ENCODE assay signal across 13 cellular contexts in genomic region chr5:32274548-32275420, GRCh38. TPM values are rescaled to one million over a fixed set of nuclear protein-coding genes. Genes with fewer than 3 reads are reported as not detected.
DNase-seq lines count a peak whose midpoint lies in the region; ATAC-seq lines count a peak whose summit lies in the region.
"Had no signal": no experiment of that assay in that cellular context is flagged by ENCODE, and none has a peak within 500 bp of the region (broad histone marks: within the 10 kb centered on the region; RNA-seq: fewer than 3 reads in every experiment).

No MANE protein-coding gene starts in this region.

- H2BK5ac ChIP-seq in mesendoderm (ENCODE audit: low read length) = peak overlapping the region; percentile 38

- H2AK5ac ChIP-seq in mesendoderm (ENCODE audit: low read length) = no peak overlapping the region

- no peak overlapping the region for H3K4me3 Mint-ChIP-seq in stimulated activated naive CD8-positive, alpha-beta T cell treated with anti-CD3 and anti-CD28 coated beads, Interleukin-15, Interleukin-2, amounts not matched to agents 100 ng/mL and 50 ng/mL, for 24 hours
- H3K4me3 Mint-ChIP-seq in stimulated activated naive CD8-positive, alpha-beta T cell treated with anti-CD3 and anti-CD28 coated beads, Interleukin-15, amount 100 ng/mL, for 72 hours = no peak overlapping the region
- H3K4me3 Mint-ChIP-seq in effector memory CD8-positive, alpha-beta T cell = no peak overlapping the region
- H3K4me3 Mint-ChIP-seq in activated T-helper 1 cell treated with anti-CD3 and anti-CD28 coated beads, Interleukin-12 subunit alpha, Interleukin-12 subunit beta, Interleukin-2, Interleukin-4 antibody, amounts not matched to agents 30 ng/mL and 10 ng/mL and 1 ng/mL, durations not matched to agents 14 hours and 24 hours and 36 hours = no peak overlapping the region
- H3K4me3 Mint-ChIP-seq: activated CD4-positive, alpha-beta T cell treated with anti-CD3 and anti-CD28 coated beads, Interleukin-2, amount 10 ng/mL, durations not matched to agents 7 days and 5 days had no signal

- H3K9me3 Mint-ChIP-seq in stimulated activated naive CD8-positive, alpha-beta T cell treated with anti-CD3 and anti-CD28 coated beads, Interleukin-15, Interleukin-2, amounts not matched to agents 100 ng/mL and 50 ng/mL, for 24 hours = no peaks in the 10 kb centered on the region
- no peaks in the 10 kb centered on the region for H3K9me3 Mint-ChIP-seq in stimulated activated naive CD8-positive, alpha-beta T cell treated with anti-CD3 and anti-CD28 coated beads, Interleukin-15, amount 100 ng/mL, for 72 hours
- H3K9me3 Mint-ChIP-seq in effector memory CD8-positive, alpha-beta T cell = no peaks in the 10 kb centered on the region
- no peaks in the 10 kb centered on the region for H3K9me3 Mint-ChIP-seq in activated T-helper 1 cell treated with anti-CD3 and anti-CD28 coated beads, Interleukin-12 subunit alpha, Interleukin-12 subunit beta, Interleukin-2, Interleukin-4 antibody, amounts not matched to agents 30 ng/mL and 10 ng/mL and 1 ng/mL, durations not matched to agents 14 hours and 24 hours and 36 hours
- H3K9me3 Mint-ChIP-seq: activated CD4-positive, alpha-beta T cell treated with anti-CD3 and anti-CD28 coated beads, Interleukin-2, amount 10 ng/mL, durations not matched to agents 7 days and 5 days had no signal

- no peaks in the 10 kb centered on the region for H3K27me3 ChIP-seq in mesendoderm (ENCODE audit: insufficient read depth, low read length, poor library complexity)
- H3K27me3 ChIP-seq: foreskin keratinocyte, SJSA1 had no signal

- intact Hi-C loops in activated T-helper 1 cell treated with anti-CD3 and anti-CD28 coated beads, Interleukin-12 subunit alpha, Interleukin-12 subunit beta, Interleukin-2, Interleukin-4 antibody, amounts not matched to agents 30 ng/mL and 10 ng/mL and 1 ng/mL, durations not matched to agents 14 hours and 24 hours and 36 hours (cut with micrococcal nuclease) = no loop called here

- peak overlapping the region; percentile 54 for H3K27ac ChIP-seq in mesendoderm (ENCODE audit: low read depth, low read length)
- H3K27ac ChIP-seq: foreskin keratinocyte, SJSA1 had no signal

- H3K9ac ChIP-seq in mesendoderm (ENCODE audit: low read length) = peak overlapping the region; percentile 5

- ATAC-seq in stimulated activated naive CD8-positive, alpha-beta T cell treated with anti-CD3 and anti-CD28 coated beads, Interleukin-15, amount 100 ng/mL, for 72 hours = no peak
- no peak for ATAC-seq in effector memory CD8-positive, alpha-beta T cell (replicated peaks)
- ATAC-seq: foreskin keratinocyte had no signal

- peaks cover 18% of the 10 kb centered on the region for H3K4me1 ChIP-seq in mesendoderm (ENCODE audit: control insufficient read depth, low read depth, low read length)
- H3K4me1 ChIP-seq: foreskin keratinocyte, SJSA1 had no signal

- H4K8ac ChIP-seq in mesendoderm (ENCODE audit: low read depth, low read length) = no peak overlapping the region

- no peak overlapping the region for H3K23ac ChIP-seq in mesendoderm (ENCODE audit: low read length)

- H2BK120ac ChIP-seq in mesendoderm (ENCODE audit: low read depth, low read length) = no peak overlapping the region

- H2BK15ac ChIP-seq in mesendoderm (replicated peaks; ENCODE audit: low read depth) = no peak overlapping the region

- H3K18ac ChIP-seq in mesendoderm (ENCODE audit: low read length) = peak overlapping the region; percentile 25

- H3K79me2 ChIP-seq in mesendoderm (ENCODE audit: control insufficient read depth, insufficient read depth, low read length) = no peaks in the 10 kb centered on the region

- WGBS in mesendoderm (ENCODE audit: extremely low coverage, insufficient coverage, low lambda C conversion rate) = no CpG with 5 or more reads among the region's 11 CpGs

- no peaks in the 10 kb centered on the region for H3K79me1 ChIP-seq in mesendoderm (ENCODE audit: low read length)

- H3K4me3 ChIP-seq in mesendoderm (ENCODE audit: low read length) = no peak overlapping the region
- H3K4me3 ChIP-seq: SJSA1 had no signal

- peak overlapping the region; percentile 25 for H3K56ac ChIP-seq in mesendoderm (ENCODE audit: low read length)

- no peaks in the 10 kb centered on the region for H3K27me3 Mint-ChIP-seq in stimulated activated naive CD8-positive, alpha-beta T cell treated with anti-CD3 and anti-CD28 coated beads, Interleukin-15, Interleukin-2, amounts not matched to agents 100 ng/mL and 50 ng/mL, for 24 hours
- no peaks in the 10 kb centered on the region for H3K27me3 Mint-ChIP-seq in stimulated activated naive CD8-positive, alpha-beta T cell treated with anti-CD3 and anti-CD28 coated beads, Interleukin-15, amount 100 ng/mL, for 72 hours
- H3K27me3 Mint-ChIP-seq in effector memory CD8-positive, alpha-beta T cell = no peaks in the 10 kb centered on the region
- H3K27me3 Mint-ChIP-seq in activated T-helper 1 cell treated with anti-CD3 and anti-CD28 coated beads, Interleukin-12 subunit alpha, Interleukin-12 subunit beta, Interleukin-2, Interleukin-4 antibody, amounts not matched to agents 30 ng/mL and 10 ng/mL and 1 ng/mL, durations not matched to agents 14 hours and 24 hours and 36 hours (ENCODE audit: insufficient read depth) = no peaks in the 10 kb centered on the region
- H3K27me3 Mint-ChIP-seq: activated CD4-positive, alpha-beta T cell treated with anti-CD3 and anti-CD28 coated beads, Interleukin-2, amount 10 ng/mL, durations not matched to agents 7 days and 5 days had no signal

- peaks cover 2% of the 10 kb centered on the region for H3K36me3 ChIP-seq in mesendoderm (ENCODE audit: control insufficient read depth, insufficient read depth, low read length)
- H3K36me3 ChIP-seq: SJSA1 had no signal

- no peak overlapping the region for H4K5ac ChIP-seq in mesendoderm (ENCODE audit: low read length)

- DNase-seq in stimulated activated naive CD8-positive, alpha-beta T cell treated with anti-CD3 and anti-CD28 coated beads, Interleukin-15, amount 100 ng/mL, for 72 hours = no peak
- DNase-seq in effector memory CD8-positive, alpha-beta T cell = no peak
- peak; percentile 60 for DNase-seq in mesendoderm
- no peak for DNase-seq in activated T-helper 1 cell treated with anti-CD3 and anti-CD28 coated beads, Interleukin-12 subunit alpha, Interleukin-12 subunit beta, Interleukin-2, Interleukin-4 antibody, amounts not matched to agents 30 ng/mL and 10 ng/mL and 1 ng/mL, durations not matched to agents 14 hours and 24 hours and 36 hours (ENCODE audit: low spot score)
- DNase-seq in effector CD4-positive, alpha-beta T cell = no peak
- DNase-seq in middle frontal gyrus (ENCODE audit: extremely low spot score, low spot score) = no peak
- no peak for DNase-seq in activated T-cell treated with anti-CD3 and anti-CD28 coated beads for 4 hours
- DNase-seq: activated CD4-positive, alpha-beta T cell treated with anti-CD3 and anti-CD28 coated beads, Interleukin-2, amount 10 ng/mL, durations not matched to agents 7 days and 5 days; amygdala; foreskin keratinocyte; NCI-H2107 had no signal

- H3K4me2 ChIP-seq in mesendoderm (ENCODE audit: low read length) = no peak overlapping the region

- H3K36me3 Mint-ChIP-seq in stimulated activated naive CD8-positive, alpha-beta T cell treated with anti-CD3 and anti-CD28 coated beads, Interleukin-15, Interleukin-2, amounts not matched to agents 100 ng/mL and 50 ng/mL, for 24 hours (ENCODE audit: low read depth) = peaks cover 42% of the 10 kb centered on the region
- H3K36me3 Mint-ChIP-seq in effector memory CD8-positive, alpha-beta T cell (ENCODE audit: insufficient read depth) = peaks cover 43% of the 10 kb centered on the region
- H3K36me3 Mint-ChIP-seq in activated T-helper 1 cell treated with anti-CD3 and anti-CD28 coated beads, Interleukin-12 subunit alpha, Interleukin-12 subunit beta, Interleukin-2, Interleukin-4 antibody, amounts not matched to agents 30 ng/mL and 10 ng/mL and 1 ng/mL, durations not matched to agents 14 hours and 24 hours and 36 hours (ENCODE audit: low read depth) = peaks cover 35% of the 10 kb centered on the region

- H3K4ac ChIP-seq in mesendoderm (ENCODE audit: low read depth, low read length) = peak overlapping the region; percentile 78

- H3K27ac Mint-ChIP-seq in stimulated activated naive CD8-positive, alpha-beta T cell treated with anti-CD3 and anti-CD28 coated beads, Interleukin-15, Interleukin-2, amounts not matched to agents 100 ng/mL and 50 ng/mL, for 24 hours = peak overlapping the region; percentile 45
- H3K27ac Mint-ChIP-seq in stimulated activated naive CD8-positive, alpha-beta T cell treated with anti-CD3 and anti-CD28 coated beads, Interleukin-15, amount 100 ng/mL, for 72 hours = no peak overlapping the region
- peak overlapping the region; percentile 62 to 88 for H3K27ac Mint-ChIP-seq in effector memory CD8-positive, alpha-beta T cell
- H3K27ac Mint-ChIP-seq in activated T-helper 1 cell treated with anti-CD3 and anti-CD28 coated beads, Interleukin-12 subunit alpha, Interleukin-12 subunit beta, Interleukin-2, Interleukin-4 antibody, amounts not matched to agents 30 ng/mL and 10 ng/mL and 1 ng/mL, durations not matched to agents 14 hours and 24 hours and 36 hours = no peak overlapping the region
- H3K27ac Mint-ChIP-seq: activated CD4-positive, alpha-beta T cell treated with anti-CD3 and anti-CD28 coated beads, Interleukin-2, amount 10 ng/mL, durations not matched to agents 7 days and 5 days had no signal

- peaks cover 40% of the 10 kb centered on the region for H3K4me1 Mint-ChIP-seq in stimulated activated naive CD8-positive, alpha-beta T cell treated with anti-CD3 and anti-CD28 coated beads, Interleukin-15, Interleukin-2, amounts not matched to agents 100 ng/mL and 50 ng/mL, for 24 hours (ENCODE audit: low read depth)
- peaks cover 43% of the 10 kb centered on the region for H3K4me1 Mint-ChIP-seq in stimulated activated naive CD8-positive, alpha-beta T cell treated with anti-CD3 and anti-CD28 coated beads, Interleukin-15, amount 100 ng/mL, for 72 hours
- peaks cover 17 to 33% of the 10 kb centered on the region in 2 donors for H3K4me1 Mint-ChIP-seq in effector memory CD8-positive, alpha-beta T cell (ENCODE audit: low read depth in 2 of 2)
- peaks cover 42% of the 10 kb centered on the region for H3K4me1 Mint-ChIP-seq in activated T-helper 1 cell treated with anti-CD3 and anti-CD28 coated beads, Interleukin-12 subunit alpha, Interleukin-12 subunit beta, Interleukin-2, Interleukin-4 antibody, amounts not matched to agents 30 ng/mL and 10 ng/mL and 1 ng/mL, durations not matched to agents 14 hours and 24 hours and 36 hours (ENCODE audit: low read depth)

RNA-seq across cellular contexts. Expression of gene MTMR12, which starts 38.0 kb away (rescaled TPM):
- 20.5 TPM for polyA plus RNA-seq in mesendoderm (2013, experiment 1 of 2)
- polyA plus RNA-seq in mesendoderm (2013, experiment 2 of 2) = 21.3 TPM
- total RNA-seq in activated T-helper 1 cell treated with anti-CD3 and anti-CD28 coated beads, Interleukin-12 subunit alpha, Interleukin-12 subunit beta, Interleukin-2, Interleukin-4 antibody, amounts not matched to agents 30 ng/mL and 10 ng/mL and 1 ng/mL, durations not matched to agents 14 hours and 24 hours and 36 hours = 26.2 and 29.9 TPM in 2 replicates

Comparison
In these comparisons a context has a peak if more than half of its experiments do, and no peak if none do; other contexts are left out.
1. H3K27ac Mint-ChIP-seq: peak in stimulated activated naive CD8-positive, alpha-beta T cell treated with anti-CD3 and anti-CD28 coated beads, Interleukin-15, Interleukin-2, amounts not matched to agents 100 ng/mL and 50 ng/mL, for 24 hours (single experiment) and effector memory CD8-positive, alpha-beta T cell (2 of 2); none in stimulated activated naive CD8-positive, alpha-beta T cell treated with anti-CD3 and anti-CD28 coated beads, Interleukin-15, amount 100 ng/mL, for 72 hours (0 of 2) and activated T-helper 1 cell treated with anti-CD3 and anti-CD28 coated beads, Interleukin-12 subunit alpha, Interleukin-12 subunit beta, Interleukin-2, Interleukin-4 antibody, amounts not matched to agents 30 ng/mL and 10 ng/mL and 1 ng/mL, durations not matched to agents 14 hours and 24 hours and 36 hours (single experiment).